ENCODE assay signal across 24 cellular contexts in genomic region chr10:116130006-116130405, GRCh38.
"Had no signal": no experiment of that assay in that cellular context is flagged by ENCODE, and none has a peak within 500 bp of the region (broad histone marks: within the 10 kb centered on the region; RNA-seq: fewer than 3 reads in every experiment).

No MANE protein-coding gene starts in this region.

- H3K4me1 ChIP-seq: SJCRH30 had no signal

- H3K36me3 ChIP-seq: MG63, SJCRH30 had no signal

- H3K27ac ChIP-seq: RWPE1, SJCRH30 had no signal

- H3K9me3 ChIP-seq: SJCRH30 had no signal

- H3K4me3 ChIP-seq: MG63, SJCRH30 had no signal

- DNase-seq: IMR-90, Karpas-422, KG1, MG63, NCI-H1092, NCI-H1105 treated with DMSO at 0.1 percent for 48 hours, NCI-H1417 treated with DMSO at 0.1 percent for 48 hours, NCI-H146, NCI-H1694 treated with DMSO at 0.1 percent for 48 hours, NCI-H1930, NCI-H2081, NCI-H2107, NCI-H2171, NCI-H226, NCI-H446, NCI-H510A, NCI-H524 treated with DMSO at 0.1 percent for 48 hours, NCI-H69, NCI-H774, SHP77, SJCRH30 had no signal

- ATAC-seq: HepG2, SK-N-SH treated with all-trans-retinoic acid at 6 μM for 48 hours had no signal

- H3K27me3 ChIP-seq: MG63, SJCRH30 had no signal

- FAIRE-seq: HepG2 had no signal
